22 cellular contexts compared by ENCODE assay signal in the genomic region with DNA sequence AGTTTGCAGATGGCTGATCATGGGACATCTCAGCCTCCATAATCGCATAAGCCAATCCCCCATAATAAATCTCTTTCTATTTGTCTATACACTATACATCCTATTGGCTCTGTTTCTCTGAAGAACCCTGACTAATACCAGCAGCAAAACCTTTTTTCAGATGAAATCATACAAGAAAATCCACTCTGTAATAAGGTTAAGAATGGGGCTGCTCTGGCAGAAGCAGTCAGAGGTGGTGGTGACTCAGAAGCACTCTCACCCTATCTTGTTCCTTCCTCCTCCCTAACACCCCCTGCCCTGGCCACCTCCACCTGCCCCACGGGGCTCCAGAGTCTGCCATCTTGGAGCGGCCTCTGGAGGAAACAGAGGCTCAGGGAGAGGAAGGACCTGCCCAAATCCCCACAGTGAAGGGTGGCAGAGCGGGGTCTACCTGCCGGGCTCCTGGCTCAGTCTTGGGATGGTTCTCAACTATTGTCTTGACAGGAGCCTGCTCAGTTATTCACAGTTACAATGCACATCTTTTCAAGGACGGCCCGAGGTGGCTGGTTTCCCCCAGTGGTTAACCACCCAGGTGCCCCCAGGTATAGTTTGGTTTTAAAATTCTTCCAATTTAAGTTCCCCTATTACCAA.
"Had no signal": no experiment of that assay in that cellular context is flagged by ENCODE, and none has a peak within 500 bp of the region (broad histone marks: within the 10 kb centered on the region; RNA-seq: fewer than 3 reads in every experiment).

No MANE protein-coding gene starts in this region.

- H3K27ac Mint-ChIP-seq: memory B cell; natural killer cell treated with Interleukin-12 subunit alpha and Interleukin-12 subunit beta and Interleukin-15 and Interleukin-18, amount 100 ng/mL, for 72 hours; neural progenitor cell; progenitor cell of endocrine pancreas; stimulated activated memory B cell treated with anti-CD40 and anti-IgM and Interleukin-4, amounts not matched to agents 10 μg/mL and 1 μg/mL and 100 μg/mL, for 72 hours; stimulated activated naive CD8-positive, alpha-beta T cell treated with anti-CD3 and anti-CD28 coated beads, Interleukin-15, amount 100 ng/mL, for 72 hours had no signal

- DNase-seq: cortex of kidney; effector CD8-positive, alpha-beta T cell; glutamatergic neuron; islet precursor cell; left lung; lower lobe of right lung; midbrain; occipital lobe; pancreas; right cardiac atrium; stimulated activated CD4-positive, alpha-beta T cell treated with anti-CD3 and anti-CD28 coated beads, Interleukin-4, amount 100 ng/mL, for 1 hour; stimulated activated CD8-positive, alpha-beta memory T cell treated with anti-CD3 and anti-CD28 coated beads, Interleukin-4, amount 100 ng/mL, for 48 hours; stimulated activated naive CD8-positive, alpha-beta T cell treated with anti-CD3 and anti-CD28 coated beads, Interleukin-15, amount 100 ng/mL, for 72 hours; testis had no signal

- H3K4me3 Mint-ChIP-seq: memory B cell; natural killer cell treated with Interleukin-12 subunit alpha and Interleukin-12 subunit beta and Interleukin-15 and Interleukin-18, amount 100 ng/mL, for 72 hours; neural progenitor cell; stimulated activated memory B cell treated with anti-CD40 and anti-IgM and Interleukin-4, amounts not matched to agents 10 μg/mL and 1 μg/mL and 100 μg/mL, for 72 hours; stimulated activated naive CD8-positive, alpha-beta T cell treated with anti-CD3 and anti-CD28 coated beads, Interleukin-15, amount 100 ng/mL, for 72 hours had no signal

- H3K4me1 ChIP-seq: gastroesophageal sphincter, left lung, lower lobe of right lung, neural progenitor cell, pancreas, testis, tibial nerve had no signal

- H3K27ac ChIP-seq: esophagus muscularis mucosa, gastroesophageal sphincter, left lung, lower lobe of right lung, neural progenitor cell, pancreas, testis, tibial nerve had no signal

- H3K27me3 ChIP-seq: neural progenitor cell, pancreas, testis had no signal

- H3K4me1 Mint-ChIP-seq: memory B cell; stimulated activated memory B cell treated with anti-CD40 and anti-IgM and Interleukin-4, amounts not matched to agents 10 μg/mL and 1 μg/mL and 100 μg/mL, for 72 hours; stimulated activated naive CD8-positive, alpha-beta T cell treated with anti-CD3 and anti-CD28 coated beads, Interleukin-15, amount 100 ng/mL, for 72 hours had no signal

- ATAC-seq: gastroesophageal sphincter; left lung; lower lobe of right lung; natural killer cell treated with Interleukin-12 subunit alpha and Interleukin-12 subunit beta and Interleukin-15 and Interleukin-18, amount 100 ng/mL, for 72 hours; pancreas; right cardiac atrium; stimulated activated memory B cell treated with anti-CD40 and anti-IgM and Interleukin-4, amounts not matched to agents 10 μg/mL and 1 μg/mL and 100 μg/mL, for 72 hours; stimulated activated naive CD8-positive, alpha-beta T cell treated with anti-CD3 and anti-CD28 coated beads, Interleukin-15, amount 100 ng/mL, for 72 hours had no signal

- H3K36me3 Mint-ChIP-seq: memory B cell; stimulated activated memory B cell treated with anti-CD40 and anti-IgM and Interleukin-4, amounts not matched to agents 10 μg/mL and 1 μg/mL and 100 μg/mL, for 72 hours had no signal
